28 cellular contexts compared by ENCODE assay signal in genomic region chr22:49034836-49035817, GRCh38.
"Had no signal": no experiment of that assay in that cellular context is flagged by ENCODE, and none has a peak within 500 bp of the region (broad histone marks: within the 10 kb centered on the region; RNA-seq: fewer than 3 reads in every experiment).

No MANE protein-coding gene starts in this region.

- H3K4me3 Mint-ChIP-seq: immature natural killer cell; mesothelial cell of epicardium; naive B cell; natural killer cell; nephron progenitor cell; stimulated activated memory B cell treated with anti-CD40 and anti-IgM and Interleukin-4, amounts not matched to agents 10 μg/mL and 1 μg/mL and 100 μg/mL, for 72 hours; stimulated activated naive CD8-positive, alpha-beta T cell treated with anti-CD3 and anti-CD28 coated beads, Interleukin-15, amount 100 ng/mL, for 72 hours; type B pancreatic cell had no signal

- H3K27me3 ChIP-seq: neutrophil, pancreas, tibial nerve, vagina had no signal

- H3K9me3 Mint-ChIP-seq: mesothelial cell of epicardium; stimulated activated naive CD8-positive, alpha-beta T cell treated with anti-CD3 and anti-CD28 coated beads, Interleukin-15, amount 100 ng/mL, for 72 hours; type B pancreatic cell had no signal

- FAIRE-seq: islet of Langerhans, pancreas had no signal

- H3K27ac ChIP-seq: heart left ventricle, left ventricle myocardium inferior, neutrophil, pancreas, prostate gland, skin epidermis, tibial nerve, vagina had no signal

- H3K4me1 ChIP-seq: heart left ventricle, left ventricle myocardium inferior, pancreas, prostate gland, tibial nerve, vagina had no signal

- H3K9me3 ChIP-seq: heart left ventricle, left ventricle myocardium inferior, neutrophil, pancreas, prostate gland, tibial nerve, vagina had no signal

- DNase-seq: hypothalamus; immature natural killer cell; left ventricle myocardium inferior; mesendoderm; naive B cell; natural killer cell; nephron progenitor cell; occipital lobe; retina; stimulated activated CD4-positive, alpha-beta T cell treated with anti-CD3 and anti-CD28 coated beads, Interleukin-2, amount 100 ng/mL, for 48 hours; stimulated activated CD4-positive, alpha-beta T cell treated with anti-CD3 and anti-CD28 coated beads, Interleukin-4, amount 100 ng/mL, for 4 hours; stimulated activated CD8-positive, alpha-beta memory T cell treated with anti-CD3 and anti-CD28 coated beads, Interleukin-4, amount 100 ng/mL, for 48 hours; stimulated activated naive CD4-positive, alpha-beta T cell treated with Interleukin-2 at 50 U/mL for 16 hours; stimulated activated naive CD8-positive, alpha-beta T cell treated with anti-CD3 and anti-CD28 coated beads, Interleukin-15, amount 100 ng/mL, for 72 hours; substantia nigra had no signal

- H3K27ac Mint-ChIP-seq: immature natural killer cell; mesothelial cell of epicardium; naive B cell; natural killer cell; nephron progenitor cell; stimulated activated memory B cell treated with anti-CD40 and anti-IgM and Interleukin-4, amounts not matched to agents 10 μg/mL and 1 μg/mL and 100 μg/mL, for 72 hours; type B pancreatic cell had no signal

- H3K4me3 ChIP-seq: heart left ventricle, left ventricle myocardium inferior, lung, pancreas, prostate gland, skin epidermis, tibial nerve, vagina had no signal

- ATAC-seq: heart left ventricle; natural killer cell; sciatic nerve; stimulated activated memory B cell treated with anti-CD40 and anti-IgM and Interleukin-4, amounts not matched to agents 10 μg/mL and 1 μg/mL and 100 μg/mL, for 72 hours; stimulated activated naive CD8-positive, alpha-beta T cell treated with anti-CD3 and anti-CD28 coated beads, Interleukin-15, amount 100 ng/mL, for 72 hours had no signal

- H3K4me1 Mint-ChIP-seq: immature natural killer cell; mesothelial cell of epicardium; naive B cell; natural killer cell; stimulated activated memory B cell treated with anti-CD40 and anti-IgM and Interleukin-4, amounts not matched to agents 10 μg/mL and 1 μg/mL and 100 μg/mL, for 72 hours; stimulated activated naive CD8-positive, alpha-beta T cell treated with anti-CD3 and anti-CD28 coated beads, Interleukin-15, amount 100 ng/mL, for 72 hours had no signal

- H3K36me3 ChIP-seq: heart left ventricle, left ventricle myocardium inferior, neutrophil, pancreas, prostate gland, tibial nerve, vagina had no signal

- H3K36me3 Mint-ChIP-seq: immature natural killer cell; mesothelial cell of epicardium; natural killer cell; stimulated activated memory B cell treated with anti-CD40 and anti-IgM and Interleukin-4, amounts not matched to agents 10 μg/mL and 1 μg/mL and 100 μg/mL, for 72 hours; type B pancreatic cell had no signal
